In the genomic region with DNA sequence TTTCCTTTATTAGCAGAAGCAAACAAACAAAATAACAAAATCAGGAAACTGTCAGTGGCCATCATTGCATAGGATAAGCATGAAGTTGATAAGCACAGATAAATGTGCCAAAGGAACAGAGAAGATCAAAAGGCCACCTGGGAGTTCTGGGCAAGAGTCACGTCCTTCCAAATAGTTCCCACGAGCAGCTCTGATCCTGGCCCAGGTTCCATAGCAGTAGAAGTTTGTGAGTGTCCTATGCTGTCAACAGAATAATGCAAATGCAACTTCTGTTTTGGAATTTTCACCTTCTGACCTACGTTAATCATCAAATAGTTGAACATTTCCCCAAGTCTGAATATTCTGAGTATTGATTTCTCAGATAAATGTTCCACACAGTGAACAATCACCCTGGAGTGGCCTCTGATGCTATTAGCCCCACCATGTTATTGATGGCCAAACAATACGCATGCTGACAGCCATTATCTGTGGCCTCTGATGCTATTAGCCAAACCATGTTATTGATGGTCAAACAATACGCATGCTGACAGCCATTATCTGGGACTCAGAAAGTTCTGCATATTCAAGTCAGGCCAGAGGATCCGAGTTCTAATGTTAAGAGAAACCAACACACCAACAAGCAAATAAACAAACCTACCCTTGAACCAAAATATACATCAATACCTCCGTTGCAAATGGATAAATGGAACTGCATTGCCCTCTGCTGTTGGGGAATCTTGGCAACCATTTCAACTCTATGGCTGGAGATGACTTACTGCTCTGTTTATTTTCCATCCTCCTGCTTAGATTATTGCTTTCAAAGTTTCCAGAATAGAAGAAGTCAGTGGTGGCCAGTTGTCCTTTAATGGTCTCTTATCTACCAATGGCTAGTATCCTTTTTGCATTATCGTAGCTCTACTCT, we compare ENCODE assay signal across 8 cellular contexts.
DNase-seq lines count a peak whose midpoint lies in the region; ATAC-seq, FAIRE-seq and TF ChIP-seq lines count a peak whose summit lies in the region.

No MANE protein-coding gene starts in this region.

- DNase-seq in AG04449 (ENCODE audit: low read depth, low spot score) (no peak), RKO (ENCODE audit: low spot score) (peak; percentile 32), fibroblast of villous mesenchyme (ENCODE audit: low read depth) (peak; percentile 25), frontal cortex (ENCODE audit: low spot score in 2 of 2) (no peak), glomerular visceral epithelial cell (ENCODE audit: extremely low spot score) (no peak)
- DNase-seq in activated CD4-positive, alpha-beta T cell treated with anti-CD3 and anti-CD28 coated beads, Interleukin-2, amount 50 U/mL, for 4 hours = no peak

- ATAC-seq in HG02759 (IDR thresholded peaks at IDR 0.05; ENCODE audit: unreplicated experiment) = no peak

- CTCF ChIA-PET in AG04449 (lab: Yijun Ruan, JAX) = interaction anchor here (0.7 to 2.2 kb wide), 15 partner anchors 9 to 463 kb away, joined by 3 to 10 read pairs (median 5); a partner anchor contains a TSS

- H3K4me3 ChIP-seq in AG04449 (ENCODE audit: low read depth, low read length) = no peak overlapping the region
- H3K4me3 ChIP-seq in GM12875 (ENCODE audit: low read depth, low read length) = no peak overlapping the region
- H3K4me3 ChIP-seq in fibroblast of villous mesenchyme (ENCODE audit: low read depth, low read length) = no peak overlapping the region

- POLR2A ChIA-PET in AG04449 (lab: Yijun Ruan, JAX) = no interaction called here

- no peak for FAIRE-seq in frontal cortex (lab: Jason Lieb, UNC)

- peak; percentile 29 for TF ChIP-seq CTCF in AG04449 (IDR thresholded peaks at IDR 0.05; ENCODE audit: insufficient read depth, low read length, missing control alignments)
- TF ChIP-seq CTCF in GM12875 (IDR thresholded peaks at IDR 0.05; ENCODE audit: borderline replicate concordance, insufficient read depth, low read depth, low read length) = 0 out of 2 replicates have a peak, but pooled peaks have one; percentile 15
- TF ChIP-seq CTCF in fibroblast of villous mesenchyme (IDR thresholded peaks at IDR 0.05; ENCODE audit: insufficient read depth, low read depth, low read length) = peak; percentile 55

Comparison
In these comparisons a context has a peak if more than half of its experiments do, and no peak if none do; other contexts are left out.
1. DNase-seq: peak in RKO (single experiment) and fibroblast of villous mesenchyme (single experiment); none in AG04449 (single experiment), activated CD4-positive, alpha-beta T cell treated with anti-CD3 and anti-CD28 coated beads, Interleukin-2, amount 50 U/mL, for 4 hours (0 of 2), frontal cortex (0 of 2) and glomerular visceral epithelial cell (single experiment).
2. Peak in every context shown above with its lines, with median percentiles within 50 percentile points of each other: CTCF ChIP-seq.